Comparison of ENCODE assay signal across 16 cellular contexts in genomic region chr17:18403604-18404003, GRCh38. TPM values are rescaled to one million over a fixed set of nuclear protein-coding genes. Genes with fewer than 3 reads are reported as not detected.
ATAC-seq lines count a peak whose summit lies in the region.
"Had no signal": no experiment of that assay in that cellular context is flagged by ENCODE, and none has a peak within 500 bp of the region (broad histone marks: within the 10 kb centered on the region; RNA-seq: fewer than 3 reads in every experiment).

No MANE protein-coding gene starts in this region.

- H3K4me3 ChIP-seq in GM08714 (ENCODE audit: low read length): peak overlapping the region; percentile 43; the same call in 1 of the 2 replicates

- ATAC-seq in GM18867 (IDR thresholded peaks at IDR 0.05; ENCODE audit: unreplicated experiment) (peak; percentile 86), GM19372 (IDR thresholded peaks at IDR 0.05; ENCODE audit: low read depth, unreplicated experiment) (peak; percentile 70), GM21529 (IDR thresholded peaks at IDR 0.05; ENCODE audit: unreplicated experiment) (peak; percentile 95), HG02763 (IDR thresholded peaks at IDR 0.05; ENCODE audit: unreplicated experiment) (peak; percentile 79), HG03066 (IDR thresholded peaks at IDR 0.05; ENCODE audit: low read depth, unreplicated experiment) (peak; percentile 68), HG03432 (IDR thresholded peaks at IDR 0.05; ENCODE audit: unreplicated experiment) (peak; percentile 78), esophagus mucosa (peak; percentile 8)

RNA-seq across cellular contexts. Expression of gene EVPLL, which starts 26.0 kb away (rescaled TPM):
- total RNA-seq in esophagus mucosa: 5.3 TPM
- total RNA-seq: A172; activated CD8-positive, alpha-beta T cell treated with anti-CD3 and anti-CD28 coated beads for 36 hours; CD8-positive, alpha-beta memory T cell; endothelial cell of umbilical vein; LHCN-M2; neural crest cell; SJCRH30; T-cell had no signal

RNA-seq across cellular contexts. Expression of gene SHMT1, which starts 40.3 kb away (rescaled TPM):
- 67.1 TPM for total RNA-seq in esophagus mucosa

Comparison
In these comparisons a context has a peak if more than half of its experiments do, and no peak if none do; other contexts are left out.
1. Peak in every context shown above with its lines: ATAC-seq and H3K4me3 ChIP-seq.
2. ATAC-seq: peak in every context shown above with its lines; median percentile 95 in GM21529; 86 in GM18867; 79 in HG02763; 78 in HG03432; 70 in GM19372; 68 in HG03066; 8 in esophagus mucosa.